Comparison of ENCODE assay signal across 16 cellular contexts in the genomic region with DNA sequence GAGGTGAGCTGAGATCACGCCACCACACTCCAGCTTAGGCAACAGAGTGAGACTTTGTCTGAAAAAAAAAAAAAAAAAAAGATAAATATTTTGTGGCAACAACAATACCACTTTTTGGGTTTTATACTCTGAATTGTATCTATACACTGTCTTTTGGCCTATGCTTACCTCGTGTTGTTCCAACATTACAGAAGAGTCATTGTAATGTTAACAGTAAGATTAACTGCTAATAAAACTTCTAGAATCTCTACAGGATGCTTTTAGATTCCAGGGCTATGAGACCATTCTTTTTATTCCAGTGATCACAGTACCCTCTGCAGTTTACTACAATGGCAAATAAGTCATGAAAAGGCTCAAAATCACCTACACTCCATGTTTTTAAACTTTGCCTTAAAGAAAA.
"Had no signal": no experiment of that assay in that cellular context is flagged by ENCODE, and none has a peak within 500 bp of the region (broad histone marks: within the 10 kb centered on the region; RNA-seq: fewer than 3 reads in every experiment).

No MANE protein-coding gene starts in this region.

- DNase-seq: activated CD4-positive, alpha-beta memory T cell treated with anti-CD3 and anti-CD28 coated beads for 36 hours; activated CD4-positive, alpha-beta T cell treated with anti-CD3 and anti-CD28 coated beads for 36 hours; activated naive CD4-positive, alpha-beta T cell treated with Interleukin-2 at 50 U/mL for 16 hours; activated naive CD8-positive, alpha-beta T cell treated with anti-CD3 and anti-CD28 coated beads for 36 hours; activated T-cell treated with anti-CD3 and anti-CD28 coated beads, Interleukin-2, amount 50 U/mL, for 48 hours; islet precursor cell; left cardiac atrium; nucleus accumbens; right lobe of liver; small intestine; stimulated activated CD4-positive, alpha-beta T cell treated with anti-CD3 and anti-CD28 coated beads, Interleukin-2, amount 100 ng/mL, for 24 hours; T-helper 1 cell; T-helper 9 cell; testis had no signal

- ATAC-seq: left cardiac atrium, right lobe of liver, WTC11 had no signal

- H3K27me3 ChIP-seq: right lobe of liver, testis, vagina had no signal

- H3K9me3 ChIP-seq: right lobe of liver, testis, vagina had no signal

- H3K4me3 ChIP-seq: right lobe of liver, testis, vagina had no signal

- H3K27ac ChIP-seq: right lobe of liver, testis, vagina had no signal

- H3K4me1 ChIP-seq: right lobe of liver, testis, vagina had no signal
